In the genomic region with DNA sequence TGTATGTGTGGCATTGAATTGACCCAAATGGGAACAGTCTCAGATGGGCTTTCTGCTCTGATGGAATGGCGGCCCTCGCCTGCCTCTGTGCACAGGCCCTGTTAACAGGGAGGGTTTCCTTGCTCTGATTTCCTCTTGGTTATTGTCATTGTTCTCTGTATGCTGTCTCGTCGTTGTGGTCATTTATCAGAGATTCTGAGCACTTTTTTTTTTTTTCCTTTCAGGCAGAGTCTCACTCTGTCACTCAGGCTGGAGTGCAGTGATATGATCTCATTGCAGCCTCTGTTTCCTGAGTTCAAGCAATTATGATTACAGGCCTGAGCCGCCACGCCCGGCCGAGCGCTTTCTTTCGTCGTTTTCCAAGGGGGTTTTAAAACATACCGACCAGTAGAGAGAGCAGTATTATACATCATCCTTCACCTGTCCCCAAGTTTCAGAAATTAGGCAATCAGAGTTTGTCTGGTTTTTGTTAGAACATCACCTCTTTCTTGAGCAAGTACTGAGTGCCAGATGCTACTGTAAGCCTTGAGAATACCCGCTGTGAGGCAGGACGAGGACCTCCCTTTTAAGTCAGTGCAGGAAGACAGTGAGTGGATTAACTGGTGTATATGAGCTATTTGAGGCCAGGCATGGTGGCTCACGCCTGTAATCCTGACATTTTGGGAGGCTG, we compare ENCODE assay signal across 11 cellular contexts. TPM values are rescaled to one million over a fixed set of nuclear protein-coding genes. Genes with fewer than 3 reads are reported as not detected.
DNase-seq lines count a peak whose midpoint lies in the region; ATAC-seq and TF ChIP-seq lines count a peak whose summit lies in the region.
"Had no signal": no experiment of that assay in that cellular context is flagged by ENCODE, and none has a peak within 500 bp of the region (broad histone marks: within the 10 kb centered on the region; RNA-seq: fewer than 3 reads in every experiment).

No MANE protein-coding gene starts in this region.

- peaks cover 66% of the 10 kb centered on the region for H3K4me1 Mint-ChIP-seq in T-helper 2 cell treated with Interferon-gamma antibody and Interleukin-4, amounts not matched to agents 5 μg/mL and 100 μg/mL, for 36 hours (ENCODE audit: low read depth)
- peaks cover 31% of the 10 kb centered on the region for H3K4me1 Mint-ChIP-seq in glutamatergic neuron (ENCODE audit: low read depth, unreplicated experiment)
- H3K4me1 Mint-ChIP-seq in stimulated activated effector memory CD8-positive, alpha-beta T cell treated with anti-CD3 and anti-CD28 coated beads, Interleukin-12 subunit alpha, Interleukin-12 subunit beta, amount 100 ng/mL, for 72 hours = peaks cover 84% of the 10 kb centered on the region

- H3K27ac Mint-ChIP-seq in T-helper 2 cell treated with Interferon-gamma antibody and Interleukin-4, amounts not matched to agents 5 μg/mL and 100 μg/mL, for 36 hours = peak overlapping the region; percentile 88
- H3K27ac Mint-ChIP-seq in glutamatergic neuron (ENCODE audit: unreplicated experiment) = peak overlapping the region; percentile 4
- peak overlapping the region; percentile 84 for H3K27ac Mint-ChIP-seq in stimulated activated effector memory CD8-positive, alpha-beta T cell treated with anti-CD3 and anti-CD28 coated beads, Interleukin-12 subunit alpha, Interleukin-12 subunit beta, amount 100 ng/mL, for 72 hours

- peak overlapping the region; percentile 72 for H3K4me3 Mint-ChIP-seq in T-helper 2 cell treated with Interferon-gamma antibody and Interleukin-4, amounts not matched to agents 5 μg/mL and 100 μg/mL, for 36 hours
- H3K4me3 Mint-ChIP-seq in glutamatergic neuron (ENCODE audit: unreplicated experiment) = peak overlapping the region; percentile 5
- peak overlapping the region; percentile 61 for H3K4me3 Mint-ChIP-seq in stimulated activated effector memory CD8-positive, alpha-beta T cell treated with anti-CD3 and anti-CD28 coated beads, Interleukin-12 subunit alpha, Interleukin-12 subunit beta, amount 100 ng/mL, for 72 hours

- ATAC-seq in stimulated activated effector memory CD8-positive, alpha-beta T cell treated with anti-CD3 and anti-CD28 coated beads, Interleukin-12 subunit alpha, Interleukin-12 subunit beta, amount 100 ng/mL, for 72 hours = peak; percentile 36
- ATAC-seq in GM21360 (IDR thresholded peaks at IDR 0.05; ENCODE audit: unreplicated experiment) (no peak), HG02884 (IDR thresholded peaks at IDR 0.05; ENCODE audit: unreplicated experiment) (no peak)

- no peak for TF ChIP-seq CTCF in glutamatergic neuron (IDR thresholded peaks at IDR 0.05; ENCODE audit: partially characterized antibody, unreplicated experiment)

- peaks cover 52% of the 10 kb centered on the region for H3K36me3 Mint-ChIP-seq in T-helper 2 cell treated with Interferon-gamma antibody and Interleukin-4, amounts not matched to agents 5 μg/mL and 100 μg/mL, for 36 hours (ENCODE audit: low read depth)
- H3K36me3 Mint-ChIP-seq in glutamatergic neuron (ENCODE audit: unreplicated experiment) = no peaks in the 10 kb centered on the region
- H3K36me3 Mint-ChIP-seq in stimulated activated effector memory CD8-positive, alpha-beta T cell treated with anti-CD3 and anti-CD28 coated beads, Interleukin-12 subunit alpha, Interleukin-12 subunit beta, amount 100 ng/mL, for 72 hours = peaks cover 28% of the 10 kb centered on the region

- no peaks in the 10 kb centered on the region for H3K9me3 Mint-ChIP-seq in T-helper 2 cell treated with Interferon-gamma antibody and Interleukin-4, amounts not matched to agents 5 μg/mL and 100 μg/mL, for 36 hours
- peaks cover 7% of the 10 kb centered on the region for H3K9me3 Mint-ChIP-seq in glutamatergic neuron (ENCODE audit: unreplicated experiment)
- no peaks in the 10 kb centered on the region for H3K9me3 Mint-ChIP-seq in stimulated activated effector memory CD8-positive, alpha-beta T cell treated with anti-CD3 and anti-CD28 coated beads, Interleukin-12 subunit alpha, Interleukin-12 subunit beta, amount 100 ng/mL, for 72 hours

- DNase-seq in NCI-H82 (lab: John Stamatoyannopoulos, UW) = peak; percentile 18
- DNase-seq in NCI-H82 treated with DMSO at 0.1 percent for 48 hours (lab: John Stamatoyannopoulos, UW; ENCODE audit: unreplicated experiment) = no peak
- DNase-seq in T-helper 2 cell treated with Interferon-gamma antibody and Interleukin-4, amounts not matched to agents 5 μg/mL and 100 μg/mL, for 36 hours (ENCODE audit: low spot score) = no peak
- DNase-seq in glutamatergic neuron = no peak
- DNase-seq in stimulated activated effector memory CD8-positive, alpha-beta T cell treated with anti-CD3 and anti-CD28 coated beads, Interleukin-12 subunit alpha, Interleukin-12 subunit beta, amount 100 ng/mL, for 72 hours (ENCODE audit: low spot score in 2 of 2) = no peak
- no peak for DNase-seq in central memory CD4-positive, alpha-beta T cell
- DNase-seq: activated CD4-positive, alpha-beta T cell treated with anti-CD3 and anti-CD28 coated beads for 1 hour; brain microvascular endothelial cell; tibial artery had no signal

- H3K27me3 Mint-ChIP-seq in T-helper 2 cell treated with Interferon-gamma antibody and Interleukin-4, amounts not matched to agents 5 μg/mL and 100 μg/mL, for 36 hours (ENCODE audit: low read depth) = no peaks in the 10 kb centered on the region
- peaks cover 10% of the 10 kb centered on the region for H3K27me3 Mint-ChIP-seq in glutamatergic neuron (ENCODE audit: unreplicated experiment)

RNA-seq across cellular contexts. Expression of gene CHST12, which starts 6.5 kb away (rescaled TPM):
- total RNA-seq in glutamatergic neuron (ENCODE audit: unreplicated experiment) = 27.3 TPM

RNA-seq across cellular contexts. Expression of gene EIF3B, which starts 55.3 kb away (rescaled TPM):
- total RNA-seq in glutamatergic neuron (ENCODE audit: unreplicated experiment) = 136 TPM

Comparison
In these comparisons a context has a peak if more than half of its experiments do, and no peak if none do; other contexts are left out.
1. H3K27ac Mint-ChIP-seq: peak in every context shown above with its lines; median percentile 88 in T-helper 2 cell treated with Interferon-gamma antibody and Interleukin-4, amounts not matched to agents 5 μg/mL and 100 μg/mL, for 36 hours; 84 in stimulated activated effector memory CD8-positive, alpha-beta T cell treated with anti-CD3 and anti-CD28 coated beads, Interleukin-12 subunit alpha, Interleukin-12 subunit beta, amount 100 ng/mL, for 72 hours; 4 in glutamatergic neuron.
2. H3K4me3 Mint-ChIP-seq: peak in every context shown above with its lines; median percentile 72 in T-helper 2 cell treated with Interferon-gamma antibody and Interleukin-4, amounts not matched to agents 5 μg/mL and 100 μg/mL, for 36 hours; 61 in stimulated activated effector memory CD8-positive, alpha-beta T cell treated with anti-CD3 and anti-CD28 coated beads, Interleukin-12 subunit alpha, Interleukin-12 subunit beta, amount 100 ng/mL, for 72 hours; 5 in glutamatergic neuron.